In the genomic region with DNA sequence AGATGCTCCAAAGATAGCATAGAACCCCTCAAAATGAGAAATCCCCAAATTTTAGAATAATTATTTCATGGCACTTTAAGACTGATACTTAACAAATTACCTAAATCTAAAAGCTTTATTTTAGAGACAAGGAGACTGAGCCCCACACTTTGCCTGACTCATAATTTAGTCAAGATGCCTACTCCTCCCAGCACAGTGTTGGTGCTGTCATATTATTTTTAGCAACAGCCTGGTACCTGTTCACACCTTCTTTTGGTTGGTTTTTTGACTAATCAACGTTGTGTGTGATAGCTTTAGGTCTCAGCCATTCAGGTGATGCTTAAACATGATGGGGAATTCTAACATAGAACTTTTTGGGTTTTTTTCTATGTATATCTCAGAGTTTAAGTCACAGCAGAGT, we compare ENCODE assay signal across 28 cellular contexts.
"Had no signal": no experiment of that assay in that cellular context is flagged by ENCODE, and none has a peak within 500 bp of the region (broad histone marks: within the 10 kb centered on the region; RNA-seq: fewer than 3 reads in every experiment).

No MANE protein-coding gene starts in this region.

- H3K27ac Mint-ChIP-seq: stimulated activated effector memory CD8-positive, alpha-beta T cell treated with anti-CD3 and anti-CD28 coated beads, Interleukin-12 subunit alpha, Interleukin-12 subunit beta, amount 100 ng/mL, for 72 hours; stimulated activated memory B cell treated with anti-CD40 and anti-IgM and Interleukin-4, amounts not matched to agents 10 μg/mL and 1 μg/mL and 100 μg/mL, for 72 hours; stimulated activated naive B cell treated with anti-CD40 and anti-IgM and Interleukin-4, amounts not matched to agents 10 μg/mL and 1 μg/mL and 100 μg/mL, for 72 hours; stimulated activated naive CD8-positive, alpha-beta T cell treated with anti-CD3 and anti-CD28 coated beads, Interleukin-15, Interleukin-2, amounts not matched to agents 100 ng/mL and 50 ng/mL, for 24 hours; type B pancreatic cell had no signal

- ATAC-seq: stimulated activated effector memory CD8-positive, alpha-beta T cell treated with anti-CD3 and anti-CD28 coated beads, Interleukin-12 subunit alpha, Interleukin-12 subunit beta, amount 100 ng/mL, for 72 hours; stimulated activated memory B cell treated with anti-CD40 and anti-IgM and Interleukin-4, amounts not matched to agents 10 μg/mL and 1 μg/mL and 100 μg/mL, for 72 hours; stimulated activated naive B cell treated with anti-CD40 and anti-IgM and Interleukin-4, amounts not matched to agents 10 μg/mL and 1 μg/mL and 100 μg/mL, for 72 hours; stimulated activated naive CD8-positive, alpha-beta T cell treated with anti-CD3 and anti-CD28 coated beads, Interleukin-15, amount 100 ng/mL, for 72 hours; stimulated activated naive CD8-positive, alpha-beta T cell treated with anti-CD3 and anti-CD28 coated beads, Interleukin-15, Interleukin-2, amounts not matched to agents 100 U/mL and 50 U/mL, for 24 hours; upper lobe of right lung had no signal

- H3K4me1 Mint-ChIP-seq: stimulated activated effector memory CD8-positive, alpha-beta T cell treated with anti-CD3 and anti-CD28 coated beads, Interleukin-12 subunit alpha, Interleukin-12 subunit beta, amount 100 ng/mL, for 72 hours; stimulated activated memory B cell treated with anti-CD40 and anti-IgM and Interleukin-4, amounts not matched to agents 10 μg/mL and 1 μg/mL and 100 μg/mL, for 72 hours; stimulated activated naive B cell treated with anti-CD40 and anti-IgM and Interleukin-4, amounts not matched to agents 10 μg/mL and 1 μg/mL and 100 μg/mL, for 72 hours; stimulated activated naive CD8-positive, alpha-beta T cell treated with anti-CD3 and anti-CD28 coated beads, Interleukin-15, amount 100 ng/mL, for 72 hours had no signal

- H3K4me3 Mint-ChIP-seq: stimulated activated effector memory CD8-positive, alpha-beta T cell treated with anti-CD3 and anti-CD28 coated beads, Interleukin-12 subunit alpha, Interleukin-12 subunit beta, amount 100 ng/mL, for 72 hours; stimulated activated memory B cell treated with anti-CD40 and anti-IgM and Interleukin-4, amounts not matched to agents 10 μg/mL and 1 μg/mL and 100 μg/mL, for 72 hours; stimulated activated naive B cell treated with anti-CD40 and anti-IgM and Interleukin-4, amounts not matched to agents 10 μg/mL and 1 μg/mL and 100 μg/mL, for 72 hours; stimulated activated naive CD8-positive, alpha-beta T cell treated with anti-CD3 and anti-CD28 coated beads, Interleukin-15, amount 100 ng/mL, for 72 hours; stimulated activated naive CD8-positive, alpha-beta T cell treated with anti-CD3 and anti-CD28 coated beads, Interleukin-15, Interleukin-2, amounts not matched to agents 100 ng/mL and 50 ng/mL, for 24 hours; type B pancreatic cell had no signal

- H3K27me3 ChIP-seq: stomach, suprapubic skin, testis, thyroid gland, tibial artery, tibial nerve, transverse colon, upper lobe of left lung, upper lobe of right lung, uterus, vagina had no signal

- H3K36me3 Mint-ChIP-seq: stimulated activated effector memory CD8-positive, alpha-beta T cell treated with anti-CD3 and anti-CD28 coated beads, Interleukin-12 subunit alpha, Interleukin-12 subunit beta, amount 100 ng/mL, for 72 hours; stimulated activated memory B cell treated with anti-CD40 and anti-IgM and Interleukin-4, amounts not matched to agents 10 μg/mL and 1 μg/mL and 100 μg/mL, for 72 hours; stimulated activated naive B cell treated with anti-CD40 and anti-IgM and Interleukin-4, amounts not matched to agents 10 μg/mL and 1 μg/mL and 100 μg/mL, for 72 hours; type B pancreatic cell had no signal

- DNase-seq: stimulated activated CD4-positive, alpha-beta T cell treated with anti-CD3 and anti-CD28 coated beads, Interleukin-2, amount 100 ng/mL, for 48 hours; stimulated activated CD4-positive, alpha-beta T cell treated with anti-CD3 and anti-CD28 coated beads, Interleukin-4, amount 100 ng/mL, for 1 hour; stimulated activated CD4-positive, alpha-beta T cell treated with anti-CD3 and anti-CD28 coated beads, Interleukin-4, amount 100 ng/mL, for 24 hours; stimulated activated CD4-positive, alpha-beta T cell treated with anti-CD3 and anti-CD28 coated beads, Interleukin-4, amount 100 ng/mL, for 4 hours; stimulated activated CD8-positive, alpha-beta memory T cell treated with anti-CD3 and anti-CD28 coated beads, Interleukin-4, amount 100 ng/mL, for 48 hours; stimulated activated naive B cell treated with anti-CD40 and anti-IgM and Interleukin-4, amounts not matched to agents 10 μg/mL and 1 μg/mL and 100 μg/mL, for 72 hours; stimulated activated naive CD4-positive, alpha-beta T cell; stimulated activated naive CD4-positive, alpha-beta T cell treated with Interleukin-2 at 50 U/mL for 16 hours; stimulated activated naive CD8-positive, alpha-beta T cell treated with anti-CD3 and anti-CD28 coated beads, Interleukin-15, amount 100 ng/mL, for 72 hours; stimulated activated naive CD8-positive, alpha-beta T cell treated with anti-CD3 and anti-CD28 coated beads, Interleukin-15, Interleukin-2, amounts not matched to agents 100 U/mL and 50 U/mL, for 24 hours; stomach; substantia nigra; testis; thyroid gland; tibial artery; transverse colon; trophoblast cell; upper lobe of left lung; upper lobe of right lung; uterus had no signal

- H3K27ac ChIP-seq: stomach, suprapubic skin, testis, thoracic aorta, thyroid gland, tibial artery, tibial nerve, transverse colon, upper lobe of left lung, upper lobe of right lung, uterus, vagina had no signal

- H3K4me1 ChIP-seq: stomach, suprapubic skin, testis, thyroid gland, tibial artery, tibial nerve, transverse colon, upper lobe of left lung, upper lobe of right lung, uterus, vagina had no signal

- H3K9me3 Mint-ChIP-seq: stimulated activated naive CD8-positive, alpha-beta T cell treated with anti-CD3 and anti-CD28 coated beads, Interleukin-15, Interleukin-2, amounts not matched to agents 100 ng/mL and 50 ng/mL, for 24 hours had no signal
